In genomic region chr22:42792909-42793847, GRCh38 we compare ENCODE assay signal across 16 cellular contexts.
DNase-seq lines count a peak whose midpoint lies in the region; ATAC-seq, FAIRE-seq and TF ChIP-seq lines count a peak whose summit lies in the region.
"Had no signal": no experiment of that assay in that cellular context is flagged by ENCODE, and none has a peak within 500 bp of the region (broad histone marks: within the 10 kb centered on the region; RNA-seq: fewer than 3 reads in every experiment).

No MANE protein-coding gene starts in this region.

- H3K18ac ChIP-seq in H1 (ENCODE audit: extremely low read depth, low read length) = no peak overlapping the region

- in situ Hi-C loops in HepG2 (cut with HindIII; ENCODE audit: extremely low pct_ligation_motif_present, low pct_unique_long_range_greater_than_20kb) = no loop called here

- H3K36me3 ChIP-seq in H1 (ENCODE audit: control insufficient read depth in 2 of 4, insufficient read depth in 4 of 4, low read length in 3 of 4) = no peaks in the 10 kb centered on the region
- H3K36me3 ChIP-seq in HepG2 (replicated peaks in 1 of 2; ENCODE audit: control insufficient read depth in 1 of 2, insufficient read depth in 2 of 2, low read length in 2 of 2) = peaks cover 4 to 16% of the 10 kb centered on the region in 2 experiments; a peak in 4 of 5 replicates
- H3K36me3 ChIP-seq in spleen = peaks cover 0 to 55% (median 13%) of the 10 kb centered on the region in 6 donors

- H3K23me2 ChIP-seq in H1 (ENCODE audit: low read depth, low read length) = no peaks in the 10 kb centered on the region

- H4K5ac ChIP-seq in H1 (ENCODE audit: insufficient read length, low read depth, low read length) = no peak overlapping the region

- H3K23ac ChIP-seq in H1 (ENCODE audit: insufficient read length) = no peak overlapping the region

- no peak for TF ChIP-seq CTCF in H1 (IDR thresholded peaks at IDR 0.05; ENCODE audit: control extremely low read depth in 1 of 3, insufficient read depth in 1 of 3, low read depth in 1 of 3, low read length in 3 of 3)
- TF ChIP-seq CTCF in HepG2 (CRISPR knock-in tag; IDR thresholded peaks at IDR 0.05) = no peak
- TF ChIP-seq CTCF in spleen (IDR thresholded peaks at IDR 0.05 in 8 of 11, conservative IDR thresholded peaks at IDR 0.05 in 3 of 11) = no peak

- H2BK5ac ChIP-seq in H1 (ENCODE audit: low read depth, low read length) = 0 out of 2 replicates have a peak overlapping the region, but pooled peaks have one; percentile 60

- ATAC-seq in HepG2 = peak; percentile 36
- no peak for ATAC-seq in HG02885 (IDR thresholded peaks at IDR 0.05; ENCODE audit: poor library complexity, unreplicated experiment)

- DNase-seq in NCI-H2029 treated with DMSO at 0.1 percent for 48 hours (lab: John Stamatoyannopoulos, UW) (peak; percentile 60), H1 (ENCODE audit: low read depth in 1 of 2, low spot score in 2 of 2) (no peak), HepG2 (ENCODE audit: low spot score) (no peak), spleen (no peak), Kasumi-1 (lab: John Stamatoyannopoulos, UW) (no peak), GOT3 (lab: John Stamatoyannopoulos, UW) (no peak)
- DNase-seq: activated CD4-positive, CD25-positive, alpha-beta regulatory T cell treated with anti-CD3 and anti-CD28 coated beads, Interleukin-2, amount 50 U/mL, for 72 hours; hippocampal formation; NCI-H187; NCI-H524 treated with DMSO at 0.1 percent for 48 hours had no signal

- no peak overlapping the region for H2AK5ac ChIP-seq in H1 (ENCODE audit: low read depth, low read length)

- H3K4ac ChIP-seq in H1 (replicated peaks; ENCODE audit: insufficient read length, low read depth, low read length) = no peak overlapping the region

- no peaks in the 10 kb centered on the region for H3K79me1 ChIP-seq in H1 (ENCODE audit: low read depth, low read length)

- intact Hi-C loops in HepG2 (cut with micrococcal nuclease; ENCODE audit: unreplicated experiment) = no loop called here
- intact Hi-C loops in spleen (cut with DNase I; ENCODE audit: low total_unique reads) = no loop called here

- H2AFZ ChIP-seq in H1 (ENCODE audit: low read length) (no peak overlapping the region), HepG2 (ENCODE audit: low read length) (no peak overlapping the region)

- H4K8ac ChIP-seq in H1 (ENCODE audit: extremely low read depth, insufficient read depth, low read length) = no peak overlapping the region

- CTCF ChIA-PET in H1 (lab: Charles Lee; ENCODE audit: partially characterized antibody) = interaction anchor here (0.5 to 2.2 kb wide), 7 partner anchors 10 to 1791 kb away, joined by 3 to 12 read pairs (median 4); no protein-coding TSS in a partner anchor
- CTCF ChIA-PET in HepG2 (lab: Yijun Ruan, JAX; ENCODE audit: low intra/inter-chr PET ratio, low total read pairs) = no interaction called here

- H4K20me1 ChIP-seq in H1 (replicated peaks in 1 of 2; ENCODE audit: control insufficient read depth in 1 of 2, insufficient read depth in 2 of 2, low read length in 2 of 2) (no peaks in the 10 kb centered on the region), HepG2 (ENCODE audit: insufficient read depth, low read length) (no peaks in the 10 kb centered on the region)

- no peak overlapping the region for H2BK20ac ChIP-seq in H1 (ENCODE audit: low read length)

- no peak overlapping the region for H3K56ac ChIP-seq in H1 (replicated peaks; ENCODE audit: insufficient read length, low read depth, low read length)

- H2BK120ac ChIP-seq in H1 (replicated peaks; ENCODE audit: low read depth, low read length) = no peak overlapping the region

- no TSS peak for BruUV-seq in HepG2 (replicated peaks; lab: Mats Ljungman, UMichigan)

- H3K4me3 ChIP-seq in H1 (ENCODE audit: extremely low read depth in 1 of 4, insufficient read depth in 2 of 4, low read depth in 3 of 4, low read length in 4 of 4) (no peak overlapping the region), HepG2 (replicated peaks in 1 of 3; ENCODE audit: insufficient read depth in 1 of 3, low read depth in 2 of 3, low read length in 3 of 3) (no peak overlapping the region), spleen (no peak overlapping the region)

- WGBS in H1 (ENCODE audit: extremely low coverage in 1 of 2, insufficient coverage in 1 of 2, insufficient read length in 1 of 2, insufficient replicate concordance in 2 of 2, low coverage in 1 of 2, low lambda C conversion rate in 2 of 2, missing lambda C conversion rate in 1 of 2), 2 experiments = 86% methylated on average over 20 of the region's 25 CpGs; no CpG with 5 or more reads in 1 of the 2 experiments
- WGBS in HepG2 (ENCODE audit: low lambda C conversion rate) = 81% methylated on average over 7 of the region's 25 CpGs
- WGBS in spleen, 5 donors = 84 to 95% (median 87%) methylated on average over 10 to 25 of the region's 25 CpGs

- H2BK15ac ChIP-seq in H1 (ENCODE audit: low read length) = no peak overlapping the region

- H3K9ac ChIP-seq in H1 (replicated peaks in 1 of 4; ENCODE audit: extremely low read depth in 1 of 4, low read depth in 3 of 4, low read length in 3 of 4) (no peak overlapping the region), HepG2 (ENCODE audit: insufficient read depth, low read depth, low read length) (no peak overlapping the region)

- no peak for TF ChIP-seq POLR2A in H1 (IDR thresholded peaks at IDR 0.05; ENCODE audit: control extremely low read depth in 1 of 2, low read depth in 2 of 2, low read length in 2 of 2)
- no peak for TF ChIP-seq POLR2A in HepG2 (IDR thresholded peaks at IDR 0.05; ENCODE audit: insufficient read depth in 1 of 2, low read depth in 2 of 2, low read length in 2 of 2)
- TF ChIP-seq POLR2A in spleen (IDR thresholded peaks at IDR 0.05) = no peak

- H3K4me2 ChIP-seq in H1 (ENCODE audit: insufficient read depth in 1 of 2, low read depth in 2 of 2, low read length in 2 of 2) = no peak overlapping the region
- H3K4me2 ChIP-seq in HepG2 (ENCODE audit: low read depth, low read length) = no peak overlapping the region

- no peak overlapping the region for H4K91ac ChIP-seq in H1 (replicated peaks; ENCODE audit: insufficient read length, low read length)

- H3K27ac ChIP-seq in H1 (ENCODE audit: low read depth, low read length) = no peak overlapping the region; the same call in 1 of the 2 replicates
- no peak overlapping the region for H3K27ac ChIP-seq in HepG2 (ENCODE audit: extremely low read length, insufficient read depth, low read length)
- H3K27ac ChIP-seq in spleen = peak overlapping the region in 5 of 8 donors; percentile 64 to 84 (median 79)

- FAIRE-seq in H1 (lab: Jason Lieb, UNC) (no peak), HepG2 (lab: Jason Lieb, UNC) (no peak)
- FAIRE-seq: endometrium, GM19239, H54, keratinocyte, urothelium cell line had no signal

- no peak for TF ChIP-seq RAD21 in H1 (IDR thresholded peaks at IDR 0.05 in 1 of 2, conservative IDR thresholded peaks at IDR 0.05 in 1 of 2; ENCODE audit: low read depth in 2 of 2, low read length in 2 of 2)
- TF ChIP-seq RAD21 in HepG2 (CRISPR knock-in tag; IDR thresholded peaks at IDR 0.05) = no peak

- H3K79me2 ChIP-seq in H1 (ENCODE audit: control insufficient read depth in 1 of 2, insufficient read depth in 2 of 2, low read length in 2 of 2) (no peaks in the 10 kb centered on the region), HepG2 (ENCODE audit: insufficient read depth, low read length) (no peaks in the 10 kb centered on the region)

- H2BK12ac ChIP-seq in H1 (ENCODE audit: low read depth, low read length) = no peak overlapping the region

- no peak overlapping the region for H3K14ac ChIP-seq in H1 (ENCODE audit: insufficient read length)

- H3K4me1 ChIP-seq in H1 (replicated peaks in 1 of 4; ENCODE audit: control insufficient read depth in 3 of 4, insufficient read depth in 4 of 4, low read length in 3 of 4) (no peaks in the 10 kb centered on the region; a peak in 2 of 7 replicates), HepG2 (ENCODE audit: insufficient read depth, low read length) (peaks cover 35% of the 10 kb centered on the region), spleen (peaks cover 0 to 63% (median 22%) of the 10 kb centered on the region in 6 donors)

- no peaks in the 10 kb centered on the region for H3K9me3 ChIP-seq in H1 (ENCODE audit: insufficient read depth in 2 of 2, low read depth in 1 of 2, low read length in 1 of 2)
- no peaks in the 10 kb centered on the region for H3K9me3 ChIP-seq in HepG2 (ENCODE audit: low read length)
- no peaks in the 10 kb centered on the region for H3K9me3 ChIP-seq in spleen

- POLR2A ChIA-PET in H1 (lab: Charles Lee; ENCODE audit: partially characterized antibody) (interaction anchor here (1.0 kb wide), 1 partner anchor 178 kb away, joined by 4 read pairs; the partner anchor contains the start of gene POLDIP3), HepG2 (lab: Yijun Ruan, JAX) (no interaction called here)

- no peak for TF ChIP-seq EP300 in H1 (IDR thresholded peaks at IDR 0.05; ENCODE audit: borderline replicate concordance in 1 of 2, low read depth in 2 of 2, low read length in 2 of 2)
- no peak for TF ChIP-seq EP300 in HepG2 (IDR thresholded peaks at IDR 0.05; ENCODE audit: low read depth in 2 of 2, low read length in 2 of 2)
- no peak for TF ChIP-seq EP300 in HepG2 (CRISPR knock-in tag; IDR thresholded peaks at IDR 0.05; ENCODE audit: borderline replicate concordance)

- H3K27me3 ChIP-seq in H1 (replicated peaks in 1 of 4; ENCODE audit: control insufficient read depth in 3 of 4, extremely low read depth in 1 of 4, insufficient read depth in 3 of 4, low read length in 3 of 4) (no peaks in the 10 kb centered on the region; a peak in 1 of 7 replicates), HepG2 (ENCODE audit: control insufficient read depth in 1 of 2, insufficient read depth in 2 of 2, low read length in 2 of 2) (no peaks in the 10 kb centered on the region), spleen (replicated peaks in 1 of 7) (no peaks in the 10 kb centered on the region)

TF ChIP-seq in H1, 55 proteins besides CTCF, POLR2A, EP300 and RAD21 (continues in another document):
- TF ChIP-seq NANOG (IDR thresholded peaks at IDR 0.05; ENCODE audit: insufficient read depth, low read depth, low read length, poor library complexity, severe bottlenecking) (no peak), GABPA (IDR thresholded peaks at IDR 0.05; ENCODE audit: borderline replicate concordance, insufficient read depth, low read length) (no peak), SAP30 (IDR thresholded peaks at IDR 0.05; ENCODE audit: insufficient read depth, insufficient replicate concordance, low read length) (no peak), KDM1A (IDR thresholded peaks at IDR 0.05; ENCODE audit: borderline replicate concordance, low read length) (no peak), ZNF274 (IDR thresholded peaks at IDR 0.05; ENCODE audit: borderline replicate concordance, extremely low read depth, low read length) (no peak)

TF ChIP-seq in HepG2, 621 proteins besides CTCF, POLR2A, EP300 and RAD21:
- TF ChIP-seq AGO2 (optimal IDR thresholded peaks at IDR 0.05; ENCODE audit: low read depth, low read length) (peak; percentile 16), HNRNPL (IDR thresholded peaks at IDR 0.05; ENCODE audit: low read depth, low read length) (peak; percentile 59; the same call in 1 of the 2 replicates), ZNF644 (CRISPR knock-in tag; IDR thresholded peaks at IDR 0.05; ENCODE audit: low read depth) (no peak)

Comparison
In these comparisons a context has a peak if more than half of its experiments do, and no peak if none do; other contexts are left out.
1. H3K27ac ChIP-seq: peak in spleen (5 of 8); none in H1 (single experiment) and HepG2 (single experiment).